ENCODE assay signal across 11 cellular contexts in genomic region chr6:165774903-165775608, GRCh38.
DNase-seq lines count a peak whose midpoint lies in the region; ATAC-seq and TF ChIP-seq lines count a peak whose summit lies in the region.
"Had no signal": no experiment of that assay in that cellular context is flagged by ENCODE, and none has a peak within 500 bp of the region (broad histone marks: within the 10 kb centered on the region; RNA-seq: fewer than 3 reads in every experiment).

No MANE protein-coding gene starts in this region.

- H3K4me1 ChIP-seq in psoas muscle (no peaks in the 10 kb centered on the region), testis (no peaks in the 10 kb centered on the region), spleen (peaks cover 0 to 10% (median 0%) of the 10 kb centered on the region in 6 donors)

- H3K9me3 ChIP-seq in psoas muscle (no peaks in the 10 kb centered on the region), testis (no peaks in the 10 kb centered on the region), spleen (no peaks in the 10 kb centered on the region)

- ATAC-seq in psoas muscle (peak in 3 of 4 donors; percentile 43 to 53 (median 44)), GM21786 (IDR thresholded peaks at IDR 0.05; ENCODE audit: unreplicated experiment) (no peak)
- ATAC-seq: HCT116 had no signal

- TF ChIP-seq POLR2A in testis (IDR thresholded peaks at IDR 0.05), result no peak
- TF ChIP-seq POLR2A in spleen (IDR thresholded peaks at IDR 0.05), result no peak

- WGBS in psoas muscle, 3 donors, result 10 to 12% (median 11%) methylated on average over 14 of the region's 14 CpGs
- WGBS in testis, 2 donors, result 50 to 54% methylated on average over 14 of the region's 14 CpGs
- WGBS in spleen, 5 donors, result 15 to 26% (median 19%) methylated on average over 14 of the region's 14 CpGs

- in situ Hi-C loops in KBM-7 (cut with MboI; ENCODE audit: low pct_unique_long_range_greater_than_20kb, low sequenced_read_pairs), result no loop called here

- H3K27me3 ChIP-seq in psoas muscle (ENCODE audit: insufficient read depth in 3 of 3, low read length in 2 of 3), result no peaks in the 10 kb centered on the region
- H3K27me3 ChIP-seq in testis, result no peaks in the 10 kb centered on the region
- H3K27me3 ChIP-seq in H7 (ENCODE audit: control insufficient read depth, insufficient read depth, low read length), result peaks cover 3% of the 10 kb centered on the region; the same call in 1 of the 2 replicates
- peaks cover 0 to 43% (median 0%) of the 10 kb centered on the region in 7 donors for H3K27me3 ChIP-seq in spleen (replicated peaks in 1 of 7)

- intact Hi-C loops in psoas muscle (cut with DNase I), result no loop called here
- intact Hi-C loops in testis (cut with DNase I; ENCODE audit: low total_unique reads), result no loop called here
- intact Hi-C loops in spleen (cut with DNase I; ENCODE audit: low total_unique reads), result no loop called here

- no peaks in the 10 kb centered on the region for H3K36me3 ChIP-seq in psoas muscle (ENCODE audit: insufficient read depth in 1 of 2, low read depth in 1 of 2)
- no peaks in the 10 kb centered on the region for H3K36me3 ChIP-seq in testis (ENCODE audit: low read depth, missing control alignments)
- no peaks in the 10 kb centered on the region for H3K36me3 ChIP-seq in H7 (replicated peaks; ENCODE audit: control insufficient read depth, insufficient read depth, low read length)
- no peaks in the 10 kb centered on the region for H3K36me3 ChIP-seq in spleen

- TF ChIP-seq CTCF in fibroblast of the aortic adventitia (IDR thresholded peaks at IDR 0.05; ENCODE audit: insufficient read depth, low read length) (no peak), psoas muscle (IDR thresholded peaks at IDR 0.05) (no peak), testis (IDR thresholded peaks at IDR 0.05) (no peak), spleen (IDR thresholded peaks at IDR 0.05 in 8 of 11, conservative IDR thresholded peaks at IDR 0.05 in 3 of 11) (no peak)

- H3K4me3 ChIP-seq in fibroblast of the aortic adventitia (ENCODE audit: low read depth, low read length) (no peak overlapping the region), psoas muscle (no peak overlapping the region), testis (no peak overlapping the region), H7 (ENCODE audit: insufficient read depth, low read depth, low read length) (no peak overlapping the region), spleen (no peak overlapping the region)

- H3K27ac ChIP-seq in psoas muscle, result no peak overlapping the region
- H3K27ac ChIP-seq in testis, result no peak overlapping the region
- H3K27ac ChIP-seq in spleen, result peak overlapping the region in 3 of 8 donors; percentile 39 to 58 (median 58)
- H3K27ac ChIP-seq: RWPE1 had no signal

- DNase-seq in KBM-7 (peak; percentile 3), SHP77 (lab: John Stamatoyannopoulos, UW) (peak; percentile 90 to 91), fibroblast of the aortic adventitia (ENCODE audit: low read depth) (peak; percentile 6), psoas muscle (no peak), testis (no peak), H7 (no peak), spleen (no peak)
- DNase-seq: naive B cell had no signal

Comparison
In these comparisons a context has a peak if more than half of its experiments do, and no peak if none do; other contexts are left out.
1. DNase-seq: peak in KBM-7 (single experiment), SHP77 (2 of 2) and fibroblast of the aortic adventitia (single experiment); none in psoas muscle (0 of 2), testis (single experiment), H7 (single experiment) and spleen (single experiment).